1 cellular context compared by ENCODE assay signal in the genomic region with DNA sequence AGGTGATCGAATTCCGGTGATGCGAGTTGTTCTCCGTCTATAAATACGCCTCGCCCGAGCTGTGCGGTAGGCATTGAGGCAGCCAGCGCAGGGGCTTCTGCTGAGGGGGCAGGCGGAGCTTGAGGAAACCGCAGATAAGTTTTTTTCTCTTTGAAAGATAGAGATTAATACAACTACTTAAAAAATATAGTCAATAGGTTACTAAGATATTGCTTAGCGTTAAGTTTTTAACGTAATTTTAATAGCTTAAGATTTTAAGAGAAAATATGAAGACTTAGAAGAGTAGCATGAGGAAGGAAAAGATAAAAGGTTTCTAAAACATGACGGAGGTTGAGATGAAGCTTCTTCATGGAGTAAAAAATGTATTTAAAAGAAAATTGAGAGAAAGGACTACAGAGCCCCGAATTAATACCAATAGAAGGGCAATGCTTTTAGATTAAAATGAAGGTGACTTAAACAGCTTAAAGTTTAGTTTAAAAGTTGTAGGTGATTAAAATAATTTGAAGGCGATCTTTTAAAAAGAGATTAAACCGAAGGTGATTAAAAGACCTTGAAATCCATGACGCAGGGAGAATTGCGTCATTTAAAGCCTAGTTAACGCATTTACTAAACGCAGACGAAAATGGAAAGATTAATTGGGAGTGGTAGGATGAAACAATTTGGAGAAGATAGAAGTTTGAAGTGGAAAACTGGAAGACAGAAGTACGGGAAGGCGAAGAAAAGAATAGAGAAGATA.
TF ChIP-seq lines count a peak whose summit lies in the region.

Gene MALAT1 (plus strand): TSS at position 69 of the 736 bp plus-strand sequence.

TF ChIP-seq in GM23338, 12 proteins besides CTCF, POLR2A, EP300 and RAD21 (continued from another document):
- TF ChIP-seq ZNF462 (CRISPR knock-in tag; IDR thresholded peaks at IDR 0.05), result no peak
- TF ChIP-seq, protein P1, sequence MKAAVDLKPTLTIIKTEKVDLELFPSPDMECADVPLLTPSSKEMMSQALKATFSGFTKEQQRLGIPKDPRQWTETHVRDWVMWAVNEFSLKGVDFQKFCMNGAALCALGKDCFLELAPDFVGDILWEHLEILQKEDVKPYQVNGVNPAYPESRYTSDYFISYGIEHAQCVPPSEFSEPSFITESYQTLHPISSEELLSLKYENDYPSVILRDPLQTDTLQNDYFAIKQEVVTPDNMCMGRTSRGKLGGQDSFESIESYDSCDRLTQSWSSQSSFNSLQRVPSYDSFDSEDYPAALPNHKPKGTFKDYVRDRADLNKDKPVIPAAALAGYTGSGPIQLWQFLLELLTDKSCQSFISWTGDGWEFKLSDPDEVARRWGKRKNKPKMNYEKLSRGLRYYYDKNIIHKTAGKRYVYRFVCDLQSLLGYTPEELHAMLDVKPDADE (IDR thresholded peaks at IDR 0.05), result peak; percentile 80; the same call in 1 of the 2 replicates
- TF ChIP-seq CREB1 (CRISPR knock-in tag; IDR thresholded peaks at IDR 0.05; ENCODE audit: low read depth), result peak; percentile 90
- TF ChIP-seq JUNB (IDR thresholded peaks at IDR 0.05; ENCODE audit: unreplicated experiment), result no peak
- no peak for TF ChIP-seq STAT1 (IDR thresholded peaks at IDR 0.05; ENCODE audit: unreplicated experiment)
- TF ChIP-seq EZH2 (IDR thresholded peaks at IDR 0.05; ENCODE audit: low read depth, unreplicated experiment), result no peak
